In the genomic region with DNA sequence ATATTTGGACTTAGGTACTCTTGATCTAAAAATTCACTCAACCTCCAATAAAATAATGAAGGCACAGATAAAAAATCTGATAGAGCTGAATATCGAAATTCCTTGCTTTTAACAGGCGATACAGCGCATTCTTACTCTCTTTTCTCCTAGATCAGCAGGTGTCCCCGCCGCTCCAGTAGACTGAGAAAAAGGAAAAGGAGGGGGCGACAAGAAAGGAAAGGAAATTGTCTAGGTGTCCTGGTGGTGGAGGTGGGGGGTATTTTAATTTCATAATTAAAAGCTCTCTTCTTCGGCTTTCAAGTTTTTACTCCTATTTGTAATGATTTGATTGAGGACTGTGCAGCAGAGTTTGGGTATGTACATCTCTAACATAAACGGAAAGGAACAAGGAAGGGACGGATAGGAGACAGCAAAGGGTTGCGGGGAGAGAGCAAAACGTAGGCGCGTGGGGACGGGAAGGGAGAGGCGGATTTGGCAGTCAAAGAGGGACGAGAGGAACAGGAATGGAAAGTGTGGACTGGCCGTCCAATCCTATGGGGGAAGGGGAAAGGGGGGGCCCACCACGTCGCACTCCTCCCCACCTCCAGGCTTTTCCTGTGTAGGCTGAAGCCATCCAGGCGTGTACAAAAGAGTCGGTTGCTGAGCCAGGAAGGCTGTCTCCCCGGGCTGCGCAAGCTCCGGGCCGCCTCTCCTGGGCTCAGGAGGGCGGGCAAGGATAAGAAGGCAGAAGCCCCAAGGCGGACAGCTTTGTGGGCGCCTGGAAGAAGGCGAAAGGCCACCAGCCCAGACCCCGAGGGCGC, we compare ENCODE assay signal across 8 cellular contexts. TPM values are rescaled to one million over a fixed set of nuclear protein-coding genes. Genes with fewer than 3 reads are reported as not detected.
DNase-seq lines count a peak whose midpoint lies in the region; ATAC-seq and TF ChIP-seq lines count a peak whose summit lies in the region.

No MANE protein-coding gene starts in this region.

- no peaks in the 10 kb centered on the region for H3K27me3 Mint-ChIP-seq in stimulated activated naive B cell treated with anti-CD40 and anti-IgM and Interleukin-4, amounts not matched to agents 10 μg/mL and 1 μg/mL and 100 μg/mL, for 72 hours

- H3K4me3 Mint-ChIP-seq in stimulated activated naive B cell treated with anti-CD40 and anti-IgM and Interleukin-4, amounts not matched to agents 10 μg/mL and 1 μg/mL and 100 μg/mL, for 72 hours = peak overlapping the region; percentile 86 to 89

- peaks cover 9 to 12% of the 10 kb centered on the region in 2 donors for H3K4me1 Mint-ChIP-seq in stimulated activated naive B cell treated with anti-CD40 and anti-IgM and Interleukin-4, amounts not matched to agents 10 μg/mL and 1 μg/mL and 100 μg/mL, for 72 hours

- no peak for TF ChIP-seq CTCF in WI38 (IDR thresholded peaks at IDR 0.05; ENCODE audit: low read depth, low read length)

- ATAC-seq in GM18861 (IDR thresholded peaks at IDR 0.05; ENCODE audit: unreplicated experiment) = peak; percentile 25
- peak; percentile 49 for ATAC-seq in HG03064 (IDR thresholded peaks at IDR 0.05; ENCODE audit: low read depth, unreplicated experiment)
- peak; percentile 45 to 49 for ATAC-seq in stimulated activated naive B cell treated with anti-CD40 and anti-IgM and Interleukin-4, amounts not matched to agents 10 μg/mL and 1 μg/mL and 100 μg/mL, for 72 hours (replicated peaks)

- no peaks in the 10 kb centered on the region for H3K9me3 Mint-ChIP-seq in stimulated activated naive B cell treated with anti-CD40 and anti-IgM and Interleukin-4, amounts not matched to agents 10 μg/mL and 1 μg/mL and 100 μg/mL, for 72 hours

- H3K4me3 ChIP-seq in WI38 (ENCODE audit: low read depth, low read length) = peak overlapping the region; percentile 71

- peak overlapping the region; percentile 89 for H3K27ac Mint-ChIP-seq in stimulated activated naive B cell treated with anti-CD40 and anti-IgM and Interleukin-4, amounts not matched to agents 10 μg/mL and 1 μg/mL and 100 μg/mL, for 72 hours

- H3K36me3 Mint-ChIP-seq in stimulated activated naive B cell treated with anti-CD40 and anti-IgM and Interleukin-4, amounts not matched to agents 10 μg/mL and 1 μg/mL and 100 μg/mL, for 72 hours = no peaks in the 10 kb centered on the region

- DNase-seq in Ammon's horn (ENCODE audit: low spot score) (peak; percentile 88), NCI-H2081 treated with DMSO at 0.1 percent for 48 hours (lab: John Stamatoyannopoulos, UW) (peak; percentile 55), epidermal melanocyte (ENCODE audit: insufficient read length, low spot score) (peak; percentile 67), mesenteric fat pad (ENCODE audit: low spot score) (peak; percentile 92)
- no peak for DNase-seq in stimulated activated naive B cell treated with anti-CD40 and anti-IgM and Interleukin-4, amounts not matched to agents 10 μg/mL and 1 μg/mL and 100 μg/mL, for 72 hours

RNA-seq across cellular contexts. Expression of a gene that starts 0.9 kb away (rescaled TPM):
- total RNA-seq in mesenteric fat pad = 10.5 TPM
